ENCODE assay signal across 7 cellular contexts in the genomic region with DNA sequence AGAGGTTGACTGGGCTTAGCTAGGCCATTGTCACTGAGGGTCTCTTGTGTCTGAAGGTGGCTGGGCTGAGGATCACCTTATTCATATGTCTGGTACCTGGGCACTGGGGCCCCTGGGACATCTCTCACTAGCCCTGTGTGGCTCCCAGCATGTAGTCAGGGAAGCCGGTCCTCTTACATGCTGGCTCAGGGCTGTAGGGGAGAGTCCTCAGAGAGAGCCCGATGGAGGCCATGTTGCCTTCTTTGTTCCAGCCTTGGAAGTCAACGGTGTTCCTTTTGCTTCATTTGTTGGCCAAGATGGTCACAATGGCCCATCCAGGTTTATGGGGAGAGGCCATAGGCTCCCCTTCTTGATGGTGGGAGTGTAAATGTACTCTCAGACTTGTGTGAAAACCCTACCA. TPM values are rescaled to one million over a fixed set of nuclear protein-coding genes. Genes with fewer than 3 reads are reported as not detected.
A peak's percentile ranks its signal among the peaks of the same experiment; 100 is the strongest.
DNase-seq lines count a peak whose midpoint lies in the region; ATAC-seq and TF ChIP-seq lines count a peak whose summit lies in the region.
"Not testable (repeated sequence)": the region's sequence is repeated elsewhere in the genome, so short reads cannot be mapped to it uniquely, and the experiment has no call there.

No MANE protein-coding gene starts in this region.

- H3K4me2 ChIP-seq in IMR-90 (ENCODE audit: low read depth, low read length), result not testable (repeated sequence)

- not testable (repeated sequence) for H4K91ac ChIP-seq in IMR-90 (ENCODE audit: insufficient read depth, low read depth, low read length)

- peak overlapping the region; percentile 23 for H3K27ac Mint-ChIP-seq in activated naive CD8-positive, alpha-beta T cell treated with anti-CD3 and anti-CD28 coated beads, Interleukin-2, amount 50 U/mL, for 24 hours
- H3K27ac Mint-ChIP-seq in stimulated activated effector memory CD8-positive, alpha-beta T cell treated with anti-CD3 and anti-CD28 coated beads, Interleukin-12 subunit alpha, Interleukin-12 subunit beta, amount 100 ng/mL, for 72 hours, result peak overlapping the region; percentile 69

- not testable (repeated sequence) for H3K4me3 ChIP-seq in IMR-90 (ENCODE audit: insufficient read depth, low read depth, low read length)

- POLR2A ChIA-PET in IMR-90 (lab: Charles Lee; ENCODE audit: unreplicated experiment), result not testable (repeated sequence)

- not testable (repeated sequence) for H3K27me3 ChIP-seq in IMR-90 (ENCODE audit: control insufficient read depth, insufficient read depth, low read length)

- not testable (repeated sequence) for H3K4me1 Mint-ChIP-seq in activated naive CD8-positive, alpha-beta T cell treated with anti-CD3 and anti-CD28 coated beads, Interleukin-2, amount 50 U/mL, for 24 hours; stimulated activated effector memory CD8-positive, alpha-beta T cell treated with anti-CD3 and anti-CD28 coated beads, Interleukin-12 subunit alpha, Interleukin-12 subunit beta, amount 100 ng/mL, for 72 hours

- not testable (repeated sequence) for H3K14ac ChIP-seq in IMR-90 (replicated peaks; ENCODE audit: low read depth, low read length)

- not testable (repeated sequence) for TF ChIP-seq RAD21 in IMR-90 (IDR thresholded peaks at IDR 0.05; ENCODE audit: low read length)

- peak; percentile 11 for ATAC-seq in GM18867 (IDR thresholded peaks at IDR 0.05; ENCODE audit: unreplicated experiment)
- ATAC-seq in GM21825 (IDR thresholded peaks at IDR 0.05; ENCODE audit: unreplicated experiment), result peak; percentile 2
- peak; percentile 16 for ATAC-seq in HG03064 (IDR thresholded peaks at IDR 0.05; ENCODE audit: low read depth, unreplicated experiment)
- ATAC-seq in IMR-90 (ENCODE audit: low read depth), result peak; percentile 21; the same call in 1 of the 2 replicates
- ATAC-seq in activated naive CD8-positive, alpha-beta T cell treated with anti-CD3 and anti-CD28 coated beads, Interleukin-2, amount 50 U/mL, for 24 hours; stimulated activated effector memory CD8-positive, alpha-beta T cell treated with anti-CD3 and anti-CD28 coated beads, Interleukin-12 subunit alpha, Interleukin-12 subunit beta, amount 100 ng/mL, for 72 hours: not testable (repeated sequence)
- peak; percentile 6 for ATAC-seq in Right ventricle myocardium superior (ENCODE audit: poor library complexity)

- not testable (repeated sequence) for H2BK15ac ChIP-seq in IMR-90 (ENCODE audit: low read depth, low read length)

- H4K5ac ChIP-seq in IMR-90 (ENCODE audit: low read depth, low read length), result peak overlapping the region; percentile 41; the same call in 1 of the 2 replicates

- not testable (repeated sequence) for H2BK20ac ChIP-seq in IMR-90 (ENCODE audit: low read depth, low read length)

- H3K36me3 ChIP-seq in IMR-90 (ENCODE audit: control insufficient read depth, insufficient read depth, low read length), result peaks cover 10% of the 10 kb centered on the region

- H2BK120ac ChIP-seq in IMR-90 (ENCODE audit: low read depth, low read length), result not testable (repeated sequence)

- not testable (repeated sequence) for H2AK9ac ChIP-seq in IMR-90 (replicated peaks; ENCODE audit: low read depth, low read length, poor library complexity)

- intact Hi-C loops in IMR-90 (cut with micrococcal nuclease); Right ventricle myocardium superior (cut with DNase I): not testable (repeated sequence)

- not testable (repeated sequence) for H4K8ac ChIP-seq in IMR-90 (ENCODE audit: low read depth in 2 of 2, low read length in 2 of 2)

- dilution Hi-C loops in IMR-90 (cut with HindIII; ENCODE audit: low sequenced_read_pairs, unreplicated experiment), result not testable (repeated sequence)

- not testable (repeated sequence) for H2BK5ac ChIP-seq in IMR-90 (ENCODE audit: low read depth, low read length, poor library complexity, severe bottlenecking)

- H3K36me3 Mint-ChIP-seq in activated naive CD8-positive, alpha-beta T cell treated with anti-CD3 and anti-CD28 coated beads, Interleukin-2, amount 50 U/mL, for 24 hours (ENCODE audit: low read depth), result not testable (repeated sequence)
- H3K36me3 Mint-ChIP-seq in stimulated activated effector memory CD8-positive, alpha-beta T cell treated with anti-CD3 and anti-CD28 coated beads, Interleukin-12 subunit alpha, Interleukin-12 subunit beta, amount 100 ng/mL, for 72 hours, result peaks cover 37% of the 10 kb centered on the region

- not testable (repeated sequence) for TF ChIP-seq CTCF in IMR-90 (conservative IDR thresholded peaks at IDR 0.05; ENCODE audit: low read depth, low read length)

- not testable (repeated sequence) for H3K4me1 ChIP-seq in IMR-90 (ENCODE audit: control insufficient read depth, insufficient read depth, low read length)

- H3K4me3 Mint-ChIP-seq in activated naive CD8-positive, alpha-beta T cell treated with anti-CD3 and anti-CD28 coated beads, Interleukin-2, amount 50 U/mL, for 24 hours; stimulated activated effector memory CD8-positive, alpha-beta T cell treated with anti-CD3 and anti-CD28 coated beads, Interleukin-12 subunit alpha, Interleukin-12 subunit beta, amount 100 ng/mL, for 72 hours: not testable (repeated sequence)

- H3K9me1 ChIP-seq in IMR-90 (ENCODE audit: insufficient read depth, low read length), result not testable (repeated sequence)

- not testable (repeated sequence) for H3K56ac ChIP-seq in IMR-90 (ENCODE audit: extremely low read depth, insufficient read depth, low read length)

- H3K27ac ChIP-seq in IMR-90 (ENCODE audit: insufficient read depth, low read length), result peak overlapping the region; percentile 42; the same call in 1 of the 2 replicates

- H3K9me3 Mint-ChIP-seq in activated naive CD8-positive, alpha-beta T cell treated with anti-CD3 and anti-CD28 coated beads, Interleukin-2, amount 50 U/mL, for 24 hours; stimulated activated effector memory CD8-positive, alpha-beta T cell treated with anti-CD3 and anti-CD28 coated beads, Interleukin-12 subunit alpha, Interleukin-12 subunit beta, amount 100 ng/mL, for 72 hours: not testable (repeated sequence)

- in situ Hi-C loops in IMR-90 (cut with MboI; ENCODE audit: low sequenced_read_pairs), result not testable (repeated sequence)

- CTCF ChIA-PET in IMR-90 (lab: Yijun Ruan, JAX), result not testable (repeated sequence)

- H3K27me3 Mint-ChIP-seq in activated naive CD8-positive, alpha-beta T cell treated with anti-CD3 and anti-CD28 coated beads, Interleukin-2, amount 50 U/mL, for 24 hours, result not testable (repeated sequence)

- not testable (repeated sequence) for H3K4ac ChIP-seq in IMR-90 (ENCODE audit: low read depth, low read length)

- no CpG with 5 or more reads among the region's 3 CpGs for WGBS in IMR-90 (ENCODE audit: extremely low coverage in 2 of 2, insufficient read length in 1 of 2), 2 experiments

- H3K23ac ChIP-seq in IMR-90 (ENCODE audit: low read depth, low read length), result not testable (repeated sequence)

- not testable (repeated sequence) for H3K9me3 ChIP-seq in IMR-90 (ENCODE audit: control insufficient read depth, insufficient read depth, low read length)

- BruUV-seq in IMR-90 (replicated peaks; lab: Mats Ljungman, UMichigan), result not testable (repeated sequence)

- H2AK5ac ChIP-seq in IMR-90 (ENCODE audit: low read depth, low read length), result not testable (repeated sequence)

- not testable (repeated sequence) for H2AFZ ChIP-seq in IMR-90 (replicated peaks; ENCODE audit: low read length, poor library complexity)

- DNase-seq in IMR-90; activated naive CD8-positive, alpha-beta T cell treated with anti-CD3 and anti-CD28 coated beads, Interleukin-2, amount 50 U/mL, for 24 hours; Right ventricle myocardium superior; stimulated activated effector memory CD8-positive, alpha-beta T cell treated with anti-CD3 and anti-CD28 coated beads, Interleukin-12 subunit alpha, Interleukin-12 subunit beta, amount 100 ng/mL, for 72 hours (ENCODE audit: low spot score in 2 of 2): not testable (repeated sequence)

- H3K18ac ChIP-seq in IMR-90 (ENCODE audit: low read depth, low read length), result peak overlapping the region; percentile 59

- TF ChIP-seq POLR2A in IMR-90 (IDR thresholded peaks at IDR 0.05; ENCODE audit: low read depth, low read length), result not testable (repeated sequence)

- not testable (repeated sequence) for H4K20me1 ChIP-seq in IMR-90 (ENCODE audit: insufficient read depth, low read length)

- H3K79me1 ChIP-seq in IMR-90 (ENCODE audit: low read depth in 1 of 2, low read length in 2 of 2), result not testable (repeated sequence)

- H3K9ac ChIP-seq in IMR-90 (ENCODE audit: low read depth, low read length), result not testable (repeated sequence)

RNA-seq across cellular contexts. Expression of gene WASHC2A, which starts 34.0 kb away (rescaled TPM):
- total RNA-seq in IMR-90 (2012; rRNA removed) (29.4 and 32.5 TPM in 2 replicates), Right ventricle myocardium superior (65.4 TPM)
- polyA plus RNA-seq in IMR-90 (2012; rRNA removed), result 18.9 and 22.6 TPM in 2 replicates
- polyA plus RNA-seq in IMR-90 (2012; cell fraction: cytosol; rRNA removed), result 6.3 and 8.7 TPM in 2 replicates
- polyA plus RNA-seq in IMR-90 (2012; cell fraction: nucleus; rRNA removed; ENCODE audit: low replicate concordance), result 14.4 and 46.9 TPM in 2 replicates
